ENCODE assay signal across 8 cellular contexts in genomic region chr4:93722446-93722845, GRCh38.
"Had no signal": no experiment of that assay in that cellular context is flagged by ENCODE, and none has a peak within 500 bp of the region (broad histone marks: within the 10 kb centered on the region; RNA-seq: fewer than 3 reads in every experiment).

No MANE protein-coding gene starts in this region.

- H3K4me3 ChIP-seq: K562 had no signal

- H3K4me3 Mint-ChIP-seq: IgD-negative memory B cell had no signal

- FAIRE-seq: HepG2, HTR-8/SVneo, K562 had no signal

- H3K36me3 Mint-ChIP-seq: IgD-negative memory B cell had no signal

- H3K27ac ChIP-seq: HL-60 had no signal

- H3K27me3 Mint-ChIP-seq: IgD-negative memory B cell had no signal

- H3K27ac Mint-ChIP-seq: IgD-negative memory B cell had no signal

- DNase-seq: IMR-90, KBM-7, KG1 had no signal

- H3K4me1 Mint-ChIP-seq: IgD-negative memory B cell had no signal
